In the genomic region with DNA sequence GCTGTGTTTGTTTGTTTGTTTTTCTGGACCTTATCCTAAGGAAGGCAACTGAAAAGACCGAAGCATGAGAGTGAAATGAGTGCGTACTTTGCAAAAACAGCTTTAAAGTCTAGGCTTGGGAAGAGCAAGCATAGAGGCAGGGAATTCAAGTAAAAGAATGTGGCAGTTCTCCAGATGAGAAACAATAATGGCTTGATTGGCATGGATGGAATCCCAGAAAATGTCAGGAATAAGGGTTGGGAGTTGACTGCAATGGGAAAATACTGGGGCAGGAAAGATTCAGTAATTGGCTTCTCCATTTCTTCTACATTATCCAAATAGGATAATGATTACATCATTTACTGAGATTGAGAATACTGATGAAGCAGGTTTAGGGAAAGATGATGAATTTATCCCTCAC, we compare ENCODE assay signal across 17 cellular contexts. TPM values are rescaled to one million over a fixed set of nuclear protein-coding genes. Genes with fewer than 3 reads are reported as not detected.
DNase-seq lines count a peak whose midpoint lies in the region; ATAC-seq and TF ChIP-seq lines count a peak whose summit lies in the region.
"Had no signal": no experiment of that assay in that cellular context is flagged by ENCODE, and none has a peak within 500 bp of the region (broad histone marks: within the 10 kb centered on the region; RNA-seq: fewer than 3 reads in every experiment).

No MANE protein-coding gene starts in this region.

- H3K9me3 Mint-ChIP-seq in MCF 10A (ENCODE audit: unreplicated experiment): no peaks in the 10 kb centered on the region
- H3K9me3 Mint-ChIP-seq: CD4-positive, alpha-beta T cell; GM23338 had no signal

- H3K4me3 Mint-ChIP-seq in MCF 10A (ENCODE audit: unreplicated experiment) (no peak overlapping the region), T-helper 17 cell (no peak overlapping the region)
- H3K4me3 Mint-ChIP-seq: CD4-positive, alpha-beta T cell; GM23338 had no signal

- H3K27me3 Mint-ChIP-seq in MCF 10A (ENCODE audit: insufficient read depth, unreplicated experiment): no peaks in the 10 kb centered on the region
- no peaks in the 10 kb centered on the region for H3K27me3 Mint-ChIP-seq in T-helper 17 cell
- H3K27me3 Mint-ChIP-seq: CD4-positive, alpha-beta T cell had no signal

- no peaks in the 10 kb centered on the region for H3K9me3 ChIP-seq in breast epithelium
- H3K9me3 ChIP-seq in T-helper 17 cell (ENCODE audit: control insufficient read depth, low read length, poor library complexity, severe bottlenecking): no peaks in the 10 kb centered on the region
- H3K9me3 ChIP-seq: A549 had no signal

- ATAC-seq in GM18858 (IDR thresholded peaks at IDR 0.05; ENCODE audit: unreplicated experiment) (no peak), T-helper 17 cell (no peak)
- ATAC-seq: A549, GM23338, K562 had no signal

- intact Hi-C loops in MCF 10A (cut with micrococcal nuclease): no loop called here
- intact Hi-C loops in breast epithelium (cut with DNase I; ENCODE audit: low total_unique reads): no loop called here

- no peak for TF ChIP-seq POLR2A in breast epithelium (IDR thresholded peaks at IDR 0.05)

- DNase-seq in MCF 10A (ENCODE audit: unreplicated experiment) (no peak), breast epithelium (ENCODE audit: low spot score in 2 of 2) (no peak), fibroblast of peridontal ligament (ENCODE audit: extremely low read depth) (peak; percentile 16), T-helper 17 cell (no peak), AML-193 (lab: John Stamatoyannopoulos, UW) (no peak)
- DNase-seq: Calu3; CD4-positive, alpha-beta T cell; DMS79 treated with DMSO at 0.1 percent for 48 hours; HCEC 1CT; IMR-90 had no signal

- peaks cover 11% of the 10 kb centered on the region for H3K36me3 ChIP-seq in breast epithelium

- no peaks in the 10 kb centered on the region for H3K27me3 ChIP-seq in breast epithelium

- H3K4me1 Mint-ChIP-seq in MCF 10A (ENCODE audit: insufficient read depth, unreplicated experiment): no peaks in the 10 kb centered on the region
- H3K4me1 Mint-ChIP-seq in T-helper 17 cell: peaks cover 4% of the 10 kb centered on the region

- TF ChIP-seq CTCF in MCF 10A (IDR thresholded peaks at IDR 0.05; ENCODE audit: unreplicated experiment) (no peak), breast epithelium (IDR thresholded peaks at IDR 0.05) (no peak), VCaP (conservative IDR thresholded peaks at IDR 0.05) (no peak)

- no peak overlapping the region for H3K27ac ChIP-seq in breast epithelium
- H3K27ac ChIP-seq in VCaP: peak overlapping the region; percentile 17
- H3K27ac ChIP-seq: 22Rv1, A549, C4-2B had no signal

- H3K36me3 Mint-ChIP-seq in MCF 10A (ENCODE audit: insufficient read depth, unreplicated experiment) (peaks cover 85% of the 10 kb centered on the region), T-helper 17 cell (ENCODE audit: low read depth) (peaks cover 15% of the 10 kb centered on the region)

- BruUV-seq in MCF 10A (replicated peaks; lab: Mats Ljungman, UMichigan): no TSS peak

- POLR2A ChIA-PET in MCF 10A (lab: Yijun Ruan, JAX): no interaction called here

- CTCF ChIA-PET in MCF 10A (lab: Yijun Ruan, JAX): interaction anchor here (1.3 to 3.6 kb wide), 2 partner anchors 17 to 27 kb away, joined by 6 to 14 read pairs; a partner anchor contains a TSS

- no peak overlapping the region for H3K4me3 ChIP-seq in breast epithelium
- H3K4me3 ChIP-seq: A549, GM23338, K562 had no signal

- H3K4me1 ChIP-seq in breast epithelium: no peaks in the 10 kb centered on the region

- H3K27ac Mint-ChIP-seq in MCF 10A (ENCODE audit: low read depth, unreplicated experiment): peak overlapping the region; percentile 46
- no peak overlapping the region for H3K27ac Mint-ChIP-seq in T-helper 17 cell
- H3K27ac Mint-ChIP-seq: CD4-positive, alpha-beta T cell; GM23338 had no signal

RNA-seq across cellular contexts. Expression of a gene that starts 17.5 kb away (rescaled TPM):
- total RNA-seq in MCF 10A (2022): 21.6 and 34.3 TPM in 2 replicates
- total RNA-seq in breast epithelium: 10 to 100 TPM; 12.3 to 16.4 (median 16.0) TPM
- 10 to 100 TPM; 18.2 to 22.1 TPM for total RNA-seq in T-helper 17 cell

RNA-seq across cellular contexts. Expression of a gene that starts 42.3 kb away (rescaled TPM):
- total RNA-seq in MCF 10A (2022): 0.19 and 0.20 TPM in 2 replicates
- 1 to 10 TPM in 2 of 3 donors, under 1 TPM in 1; 0.64 to 2.6 (median 1.2) TPM for total RNA-seq in breast epithelium
- total RNA-seq in T-helper 17 cell: under 1 TPM; 0.47 to 0.73 TPM

RNA-seq across cellular contexts. Expression of a gene that starts 44.0 kb away (rescaled TPM):
- total RNA-seq in MCF 10A (2022) (0.34 and 0.79 TPM in 2 replicates), breast epithelium (1 to 10 TPM in 2 of 3 donors, not detected in 1; 2.0 to 5.2 TPM), T-helper 17 cell (not detected)
- total RNA-seq: Calu3; CD4-positive, alpha-beta T cell; GM23338; IMR-90; K562 had no signal
